In the genomic region with DNA sequence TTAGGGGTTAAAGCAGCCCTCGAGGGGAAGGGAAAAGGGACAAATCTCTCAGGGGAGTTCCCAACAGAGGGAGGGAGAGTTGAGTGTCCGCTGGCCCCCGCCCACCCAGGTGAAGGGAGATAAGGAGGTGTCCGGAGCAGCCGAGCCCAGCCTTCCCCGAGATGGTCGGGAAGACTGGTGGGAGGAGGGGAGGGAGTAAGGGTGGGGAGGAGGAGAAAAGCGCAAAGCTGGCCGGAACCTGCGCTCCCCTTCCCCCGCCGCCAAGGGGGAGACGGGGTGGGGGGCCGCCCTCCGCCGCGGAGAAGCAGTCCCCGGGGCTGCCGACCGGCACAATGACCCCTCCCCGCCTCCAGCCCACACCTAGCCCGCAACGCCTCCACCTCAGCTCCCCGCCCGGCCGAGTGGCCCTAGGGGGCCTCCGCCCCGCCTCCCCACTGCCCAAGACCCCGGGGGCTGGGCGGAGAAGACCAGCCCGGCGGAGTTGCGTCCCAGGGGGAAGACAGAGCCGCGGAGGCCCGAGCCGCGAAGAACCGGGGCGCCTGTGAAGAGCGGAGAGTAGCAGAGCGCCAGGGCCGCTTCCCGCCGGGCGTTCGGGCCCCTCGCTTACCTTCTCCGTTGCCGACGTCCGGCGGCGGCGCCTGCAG, we compare ENCODE assay signal across 1 cellular context.
TF ChIP-seq lines count a peak whose summit lies in the region.

No MANE protein-coding gene starts in this region.

TF ChIP-seq in endothelial cell of umbilical vein, 7 proteins besides CTCF, POLR2A, EP300 and RAD21 (continued from another document):
- TF ChIP-seq GATA2 (IDR thresholded peaks at IDR 0.05; ENCODE audit: insufficient read depth, insufficient read length, low read depth, low read length), result no peak
TF ChIP-seq in endothelial cell of umbilical vein: peak in this region for 0.
